ENCODE assay signal across 32 cellular contexts in the genomic region with DNA sequence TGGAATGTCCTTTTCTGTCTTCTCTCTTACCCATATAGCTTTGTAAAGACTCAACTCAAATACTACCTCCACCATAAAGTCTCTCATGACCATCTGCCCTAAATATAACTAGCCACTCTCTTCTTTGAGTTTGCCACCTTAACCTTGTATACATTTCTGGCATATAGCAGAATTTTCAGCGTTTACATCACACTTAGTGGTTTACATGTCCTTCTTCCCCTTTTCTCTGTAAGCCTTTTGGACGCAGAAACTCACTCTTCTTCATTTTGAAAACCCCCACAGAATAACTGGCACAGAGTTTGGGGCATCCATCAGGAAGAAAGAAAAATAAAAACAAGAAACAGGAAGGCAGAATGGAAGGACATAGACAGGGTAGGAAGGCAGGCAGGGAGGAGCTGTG.
DNase-seq lines count a peak whose midpoint lies in the region; ATAC-seq and TF ChIP-seq lines count a peak whose summit lies in the region.
"Had no signal": no experiment of that assay in that cellular context is flagged by ENCODE, and none has a peak within 500 bp of the region (broad histone marks: within the 10 kb centered on the region; RNA-seq: fewer than 3 reads in every experiment).

No MANE protein-coding gene starts in this region.

- H3K36me3 Mint-ChIP-seq in activated naive CD4-positive, alpha-beta T cell treated with anti-CD3 and anti-CD28 coated beads, Interleukin-2, amount 50 U/mL, for 24 hours = no peaks in the 10 kb centered on the region
- H3K36me3 Mint-ChIP-seq in activated naive CD4-positive, alpha-beta T cell treated with anti-CD3 and anti-CD28 coated beads, Interleukin-2, amount 10 ng/mL, durations not matched to agents 7 days and 5 days = no peaks in the 10 kb centered on the region
- H3K36me3 Mint-ChIP-seq: brain had no signal

- H3K9me3 ChIP-seq in smooth muscle cell (replicated peaks; ENCODE audit: low read depth) = no peaks in the 10 kb centered on the region
- H3K9me3 ChIP-seq: adrenal gland, left ventricle myocardium inferior, psoas muscle had no signal

- H3K9me3 Mint-ChIP-seq in activated naive CD4-positive, alpha-beta T cell treated with anti-CD3 and anti-CD28 coated beads, Interleukin-2, amount 50 U/mL, for 24 hours = no peaks in the 10 kb centered on the region
- no peaks in the 10 kb centered on the region for H3K9me3 Mint-ChIP-seq in activated naive CD4-positive, alpha-beta T cell treated with anti-CD3 and anti-CD28 coated beads, Interleukin-2, amount 10 ng/mL, durations not matched to agents 7 days and 5 days
- H3K9me3 Mint-ChIP-seq: activated CD4-positive, alpha-beta T cell treated with anti-CD3 and anti-CD28 coated beads, Interleukin-2, amount 10 ng/mL, durations not matched to agents 24 days and 14 days; activated T-cell treated with anti-CD3 and anti-CD28 coated beads, Interleukin-2, amount 50 U/mL, for 4 hours; brain; CD8-positive, alpha-beta memory T cell had no signal

- H3K4me3 Mint-ChIP-seq in activated naive CD4-positive, alpha-beta T cell treated with anti-CD3 and anti-CD28 coated beads, Interleukin-2, amount 50 U/mL, for 24 hours = no peak overlapping the region
- H3K4me3 Mint-ChIP-seq in activated naive CD4-positive, alpha-beta T cell treated with anti-CD3 and anti-CD28 coated beads, Interleukin-2, amount 10 ng/mL, durations not matched to agents 7 days and 5 days = no peak overlapping the region
- H3K4me3 Mint-ChIP-seq: activated CD4-positive, alpha-beta T cell treated with anti-CD3 and anti-CD28 coated beads, Interleukin-2, amount 10 ng/mL, durations not matched to agents 24 days and 14 days; activated T-cell treated with anti-CD3 and anti-CD28 coated beads, Interleukin-2, amount 50 U/mL, for 4 hours; brain; CD8-positive, alpha-beta memory T cell; naive thymus-derived CD4-positive, alpha-beta T cell had no signal

- DNase-seq in activated naive CD4-positive, alpha-beta T cell treated with anti-CD3 and anti-CD28 coated beads, Interleukin-2, amount 10 ng/mL, durations not matched to agents 7 days and 5 days = no peak
- DNase-seq in MV-4-11 (lab: John Stamatoyannopoulos, UW) = peak; percentile 86
- peak; percentile 81 for DNase-seq in SKM-1 treated with dmso at 0.1 percent for 144 hours (lab: John Stamatoyannopoulos, UW; ENCODE audit: unreplicated experiment)
- DNase-seq in smooth muscle cell (lab: John Stamatoyannopoulos, UW; ENCODE audit: unreplicated experiment) = no peak
- no peak for DNase-seq in glomerular visceral epithelial cell (ENCODE audit: extremely low spot score)
- DNase-seq: 8988T; activated CD4-positive, alpha-beta T cell treated with anti-CD3 and anti-CD28 coated beads, Interleukin-2, amount 10 ng/mL, durations not matched to agents 24 days and 14 days; activated T-cell treated with anti-CD3 and anti-CD28 coated beads, Interleukin-2, amount 50 U/mL, for 4 hours; adrenal gland; CD8-positive, alpha-beta memory T cell; cerebellar nuclear complex; DMS153; dorsolateral prefrontal cortex; islet precursor cell; left ventricle myocardium inferior; midbrain; naive thymus-derived CD4-positive, alpha-beta T cell; NCI-H1417; NCI-H2081; NCI-H2227 treated with DMSO at 0.1 percent for 48 hours; NCI-H69; occipital lobe; psoas muscle; stimulated activated CD4-positive, alpha-beta T cell treated with anti-CD3 and anti-CD28 coated beads, Interleukin-15, amount 100 ng/mL, for 24 hours; stimulated activated naive CD4-positive, alpha-beta T cell treated with Interleukin-2 at 50 U/mL for 16 hours; SW 1271; T-helper 9 cell; WERI-Rb-1 had no signal

- H3K4me3 ChIP-seq in smooth muscle cell = no peak overlapping the region
- H3K4me3 ChIP-seq: adrenal gland, dorsolateral prefrontal cortex, left ventricle myocardium inferior, psoas muscle had no signal

- no peaks in the 10 kb centered on the region for H3F3A ChIP-seq in smooth muscle cell (ENCODE audit: low read depth)

- no peaks in the 10 kb centered on the region for H3K36me3 ChIP-seq in smooth muscle cell (ENCODE audit: low read depth)
- H3K36me3 ChIP-seq: adrenal gland, left ventricle myocardium inferior, WERI-Rb-1 had no signal

- H3K9ac ChIP-seq in smooth muscle cell (ENCODE audit: low read depth) = peak overlapping the region; percentile 31

- H3K79me2 ChIP-seq in smooth muscle cell (ENCODE audit: low read depth) = no peaks in the 10 kb centered on the region

- WGBS in smooth muscle cell (ENCODE audit: low lambda C conversion rate) = 84% methylated on average over 2 of the region's 2 CpGs

- no peak for TF ChIP-seq CTCF in smooth muscle cell (IDR thresholded peaks at IDR 0.05; ENCODE audit: borderline replicate concordance, insufficient read depth, poor library complexity, severe bottlenecking)

- CTCF ChIA-PET in activated naive CD4-positive, alpha-beta T cell treated with anti-CD3 and anti-CD28 coated beads, Interleukin-2, amount 10 ng/mL, durations not matched to agents 7 days and 5 days (lab: Charles Lee) = no interaction called here

- peak overlapping the region; percentile 3 for H3K4me2 ChIP-seq in smooth muscle cell

- no peaks in the 10 kb centered on the region for H3K27me3 Mint-ChIP-seq in activated naive CD4-positive, alpha-beta T cell treated with anti-CD3 and anti-CD28 coated beads, Interleukin-2, amount 50 U/mL, for 24 hours
- no peaks in the 10 kb centered on the region for H3K27me3 Mint-ChIP-seq in activated naive CD4-positive, alpha-beta T cell treated with anti-CD3 and anti-CD28 coated beads, Interleukin-2, amount 10 ng/mL, durations not matched to agents 7 days and 5 days
- H3K27me3 Mint-ChIP-seq: brain had no signal

- no peaks in the 10 kb centered on the region for H3K27me3 ChIP-seq in smooth muscle cell (ENCODE audit: low read depth)
- H3K27me3 ChIP-seq: adrenal gland had no signal

- H3K27ac Mint-ChIP-seq in activated naive CD4-positive, alpha-beta T cell treated with anti-CD3 and anti-CD28 coated beads, Interleukin-2, amount 50 U/mL, for 24 hours = peak overlapping the region; percentile 31
- no peak overlapping the region for H3K27ac Mint-ChIP-seq in activated naive CD4-positive, alpha-beta T cell treated with anti-CD3 and anti-CD28 coated beads, Interleukin-2, amount 10 ng/mL, durations not matched to agents 7 days and 5 days
- H3K27ac Mint-ChIP-seq: activated CD4-positive, alpha-beta T cell treated with anti-CD3 and anti-CD28 coated beads, Interleukin-2, amount 10 ng/mL, durations not matched to agents 24 days and 14 days; brain; naive thymus-derived CD4-positive, alpha-beta T cell had no signal

- peaks cover 4% of the 10 kb centered on the region for H3K4me1 Mint-ChIP-seq in activated naive CD4-positive, alpha-beta T cell treated with anti-CD3 and anti-CD28 coated beads, Interleukin-2, amount 50 U/mL, for 24 hours
- peaks cover 2% of the 10 kb centered on the region for H3K4me1 Mint-ChIP-seq in activated naive CD4-positive, alpha-beta T cell treated with anti-CD3 and anti-CD28 coated beads, Interleukin-2, amount 10 ng/mL, durations not matched to agents 7 days and 5 days
- H3K4me1 Mint-ChIP-seq: brain; CD8-positive, alpha-beta memory T cell had no signal

- no peaks in the 10 kb centered on the region for H3K4me1 ChIP-seq in smooth muscle cell (ENCODE audit: low read depth)
- H3K4me1 ChIP-seq: adrenal gland, left ventricle myocardium inferior, psoas muscle had no signal

- no peak for ATAC-seq in HG02610 (IDR thresholded peaks at IDR 0.05; ENCODE audit: unreplicated experiment)
- no peak for ATAC-seq in GM21367 (IDR thresholded peaks at IDR 0.05; ENCODE audit: unreplicated experiment)
- ATAC-seq: activated T-cell treated with anti-CD3 and anti-CD28 coated beads, Interleukin-2, amount 50 U/mL, for 4 hours; naive thymus-derived CD4-positive, alpha-beta T cell; psoas muscle had no signal

- no peak overlapping the region for H2AFZ ChIP-seq in smooth muscle cell (ENCODE audit: low read depth)

- peak overlapping the region; percentile 54 for H3K27ac ChIP-seq in smooth muscle cell (ENCODE audit: low read depth)
- H3K27ac ChIP-seq: adrenal gland, dorsolateral prefrontal cortex, left ventricle myocardium inferior, psoas muscle, WERI-Rb-1 had no signal

- no peaks in the 10 kb centered on the region for H4K20me1 ChIP-seq in smooth muscle cell (ENCODE audit: low read depth)

Comparison
In these comparisons a context has a peak if more than half of its experiments do, and no peak if none do; other contexts are left out.
1. DNase-seq: peak in MV-4-11 (single experiment) and SKM-1 treated with dmso at 0.1 percent for 144 hours (single experiment); none in activated naive CD4-positive, alpha-beta T cell treated with anti-CD3 and anti-CD28 coated beads, Interleukin-2, amount 10 ng/mL, durations not matched to agents 7 days and 5 days (single experiment), smooth muscle cell (single experiment) and glomerular visceral epithelial cell (single experiment).